9 cellular contexts compared by ENCODE assay signal in genomic region chr6:45923831-45924391, GRCh38.
DNase-seq lines count a peak whose midpoint lies in the region; ATAC-seq and TF ChIP-seq lines count a peak whose summit lies in the region.
"Had no signal": no experiment of that assay in that cellular context is flagged by ENCODE, and none has a peak within 500 bp of the region (broad histone marks: within the 10 kb centered on the region; RNA-seq: fewer than 3 reads in every experiment).

No MANE protein-coding gene starts in this region.

- no peaks in the 10 kb centered on the region for H3K27me3 ChIP-seq in psoas muscle (ENCODE audit: insufficient read depth in 3 of 3, low read length in 2 of 3)

- no peak for TF ChIP-seq POLR2A in erythroblast (IDR thresholded peaks at IDR 0.05; ENCODE audit: low read length)

- H3K9me3 ChIP-seq in psoas muscle = no peaks in the 10 kb centered on the region

- H3K4me3 Mint-ChIP-seq in activated CD8-positive, alpha-beta T cell treated with anti-CD3 and anti-CD28 coated beads for 36 hours = no peak overlapping the region
- H3K4me3 Mint-ChIP-seq: naive thymus-derived CD4-positive, alpha-beta T cell had no signal

- DNase-seq in activated CD8-positive, alpha-beta T cell treated with anti-CD3 and anti-CD28 coated beads for 36 hours = peak; percentile 77
- DNase-seq in psoas muscle = no peak
- DNase-seq in erythroblast (lab: John Stamatoyannopoulos, UW) = no peak
- no peak for DNase-seq in cerebellar nuclear complex (lab: John Stamatoyannopoulos, UW)
- DNase-seq in COLO668 (lab: John Stamatoyannopoulos, UW; ENCODE audit: unreplicated experiment) = no peak
- DNase-seq in NAMALWA (ENCODE audit: low spot score) = no peak

- CTCF ChIA-PET in activated CD8-positive, alpha-beta T cell treated with anti-CD3 and anti-CD28 coated beads for 36 hours (lab: Charles Lee) = interaction anchor here (0.9 to 4.0 kb wide), 8 partner anchors 187 to 1450 kb away, joined by 3 to 17 read pairs (median 4); no protein-coding TSS in a partner anchor

- H3K4me1 ChIP-seq in psoas muscle = peaks cover 22% of the 10 kb centered on the region

- H3K4me3 ChIP-seq in psoas muscle = no peak overlapping the region

- TF ChIP-seq CTCF in activated CD8-positive, alpha-beta T cell treated with anti-CD3 and anti-CD28 coated beads for 36 hours (IDR thresholded peaks at IDR 0.05) = no peak
- no peak for TF ChIP-seq CTCF in psoas muscle (IDR thresholded peaks at IDR 0.05)

- peaks cover 0 to 4% of the 10 kb centered on the region in 2 donors for H3K36me3 ChIP-seq in psoas muscle (ENCODE audit: insufficient read depth in 1 of 2, low read depth in 1 of 2)

- no peaks in the 10 kb centered on the region for H3K36me3 Mint-ChIP-seq in activated CD8-positive, alpha-beta T cell treated with anti-CD3 and anti-CD28 coated beads for 36 hours (ENCODE audit: low read depth)
- H3K36me3 Mint-ChIP-seq: naive thymus-derived CD4-positive, alpha-beta T cell had no signal

- ATAC-seq in GM18519 (IDR thresholded peaks at IDR 0.05; ENCODE audit: low FRiP score, unreplicated experiment) = peak; percentile 32
- ATAC-seq in HG02642 (IDR thresholded peaks at IDR 0.05; ENCODE audit: poor library complexity, unreplicated experiment) = peak; percentile 74
- peak; percentile 83 for ATAC-seq in activated CD8-positive, alpha-beta T cell treated with anti-CD3 and anti-CD28 coated beads for 36 hours
- ATAC-seq in psoas muscle = peak; percentile 40 to 73 (median 63)
- ATAC-seq: naive thymus-derived CD4-positive, alpha-beta T cell had no signal

- H3K27me3 Mint-ChIP-seq in activated CD8-positive, alpha-beta T cell treated with anti-CD3 and anti-CD28 coated beads for 36 hours = peaks cover 2% of the 10 kb centered on the region

- POLR2A ChIA-PET in activated CD8-positive, alpha-beta T cell treated with anti-CD3 and anti-CD28 coated beads for 36 hours (lab: Charles Lee) = interaction anchor here (0.6 kb wide), 1 partner anchor 602 kb away, joined by 3 read pairs; no protein-coding TSS in a partner anchor

- H3K27ac ChIP-seq in psoas muscle = no peak overlapping the region

- H3K27ac Mint-ChIP-seq in activated CD8-positive, alpha-beta T cell treated with anti-CD3 and anti-CD28 coated beads for 36 hours = peak overlapping the region; percentile 55

- intact Hi-C loops in activated CD8-positive, alpha-beta T cell treated with anti-CD3 and anti-CD28 coated beads for 36 hours (cut with micrococcal nuclease) = loop anchor here (5.0 to 10.0 kb wide), 4 partner anchors 92 to 1269 kb away; no protein-coding TSS in a partner anchor
- intact Hi-C loops in psoas muscle (cut with DNase I) = loop anchor here (2.0 to 10.0 kb wide), 4 partner anchors 1267 to 1449 kb away; no protein-coding TSS in a partner anchor

- H3K4me1 Mint-ChIP-seq in activated CD8-positive, alpha-beta T cell treated with anti-CD3 and anti-CD28 coated beads for 36 hours (ENCODE audit: low read depth) = peaks cover 46% of the 10 kb centered on the region

- H3K9me3 Mint-ChIP-seq in activated CD8-positive, alpha-beta T cell treated with anti-CD3 and anti-CD28 coated beads for 36 hours = no peaks in the 10 kb centered on the region
- H3K9me3 Mint-ChIP-seq: naive thymus-derived CD4-positive, alpha-beta T cell had no signal

- WGBS in psoas muscle, 3 donors = 53 to 69% (median 53%) methylated on average over 5 of the region's 5 CpGs

Comparison
In these comparisons a context has a peak if more than half of its experiments do, and no peak if none do; other contexts are left out.
1. ATAC-seq: peak in every context shown above with its lines; median percentile 83 in activated CD8-positive, alpha-beta T cell treated with anti-CD3 and anti-CD28 coated beads for 36 hours; 74 in HG02642; 63 in psoas muscle; 32 in GM18519.